In genomic region chrX:148609766-148610698, GRCh38 we compare ENCODE assay signal across 8 cellular contexts.
A peak's percentile ranks its signal among the peaks of the same experiment; 100 is the strongest.
DNase-seq lines count a peak whose midpoint lies in the region; ATAC-seq and TF ChIP-seq lines count a peak whose summit lies in the region.

No MANE protein-coding gene starts in this region.

- CTCF ChIA-PET in RWPE1 (lab: Yijun Ruan, JAX), result no interaction called here

- peak; percentile 56 for ATAC-seq in HG03060 (IDR thresholded peaks at IDR 0.05; ENCODE audit: low read depth, unreplicated experiment)

- H3K27ac ChIP-seq in RWPE1, result no peak overlapping the region

- POLR2A ChIA-PET in RWPE1 (lab: Yijun Ruan, JAX; ENCODE audit: low non-redundant PET), result no interaction called here

- TF ChIP-seq CTCF in RWPE1 (conservative IDR thresholded peaks at IDR 0.05; ENCODE audit: low read depth), result no peak

- peak; percentile 16 for DNase-seq in stimulated activated CD4-positive, alpha-beta T cell treated with anti-CD3 and anti-CD28 coated beads, Interleukin-15, amount 100 ng/mL, for 24 hours
- DNase-seq in stimulated activated CD4-positive, alpha-beta T cell treated with anti-CD3 and anti-CD28 coated beads, Interleukin-12 subunit alpha, Interleukin-12 subunit beta, amount 100 ng/mL, for 4 hours, result no peak
- DNase-seq in RWPE1 (ENCODE audit: low spot score) (peak; percentile 8), renal cortical epithelial cell (ENCODE audit: low read depth) (peak; percentile 0), DMS79 treated with DMSO at 0.1 percent for 48 hours (lab: John Stamatoyannopoulos, UW) (no peak), cerebellar nuclear complex (lab: John Stamatoyannopoulos, UW) (no peak)
- DNase-seq in effector CD4-positive, alpha-beta T cell, result no peak

Comparison
In these comparisons a context has a peak if more than half of its experiments do, and no peak if none do; other contexts are left out.
1. DNase-seq: peak in stimulated activated CD4-positive, alpha-beta T cell treated with anti-CD3 and anti-CD28 coated beads, Interleukin-15, amount 100 ng/mL, for 24 hours (single experiment), RWPE1 (single experiment) and renal cortical epithelial cell (single experiment); none in stimulated activated CD4-positive, alpha-beta T cell treated with anti-CD3 and anti-CD28 coated beads, Interleukin-12 subunit alpha, Interleukin-12 subunit beta, amount 100 ng/mL, for 4 hours (single experiment), DMS79 treated with DMSO at 0.1 percent for 48 hours (single experiment), effector CD4-positive, alpha-beta T cell (single experiment) and cerebellar nuclear complex (0 of 2).